Comparison of ENCODE assay signal across 10 cellular contexts in genomic region chr4:183441276-183441675, GRCh38.
"Had no signal": no experiment of that assay in that cellular context is flagged by ENCODE, and none has a peak within 500 bp of the region (broad histone marks: within the 10 kb centered on the region; RNA-seq: fewer than 3 reads in every experiment).

No MANE protein-coding gene starts in this region.

- H3K9me3 ChIP-seq: neutrophil, upper lobe of right lung had no signal

- H3K27ac ChIP-seq: neutrophil, upper lobe of right lung had no signal

- H3K9me3 Mint-ChIP-seq: activated CD4-positive, alpha-beta memory T cell treated with anti-CD3 and anti-CD28 coated beads, Interleukin-2, amount 10 ng/mL, durations not matched to agents 7 days and 5 days had no signal

- H3K4me3 ChIP-seq: upper lobe of right lung had no signal

- H3K27ac Mint-ChIP-seq: activated CD4-positive, alpha-beta memory T cell treated with anti-CD3 and anti-CD28 coated beads, Interleukin-2, amount 10 ng/mL, durations not matched to agents 7 days and 5 days had no signal

- DNase-seq: activated CD4-positive, alpha-beta memory T cell treated with anti-CD3 and anti-CD28 coated beads, Interleukin-2, amount 10 ng/mL, durations not matched to agents 7 days and 5 days; activated gamma-delta T cell treated with Interleukin-2 at 50 U/mL for 16 hours; activated T-cell treated with anti-CD3 and anti-CD28 coated beads, Interleukin-2, amount 50 U/mL, for 48 hours; posterior cingulate gyrus; right cardiac atrium; stimulated activated CD4-positive, alpha-beta T cell treated with anti-CD3 and anti-CD28 coated beads, Interleukin-1b, Interleukin-23, amount 100 ng/mL, for 48 hours; stimulated activated naive CD4-positive, alpha-beta T cell; substantia nigra; upper lobe of right lung had no signal

- H3K4me3 Mint-ChIP-seq: activated CD4-positive, alpha-beta memory T cell treated with anti-CD3 and anti-CD28 coated beads, Interleukin-2, amount 10 ng/mL, durations not matched to agents 7 days and 5 days had no signal

- H3K27me3 Mint-ChIP-seq: activated CD4-positive, alpha-beta memory T cell treated with anti-CD3 and anti-CD28 coated beads, Interleukin-2, amount 10 ng/mL, durations not matched to agents 7 days and 5 days had no signal

- H3K27me3 ChIP-seq: neutrophil, upper lobe of right lung had no signal

- ATAC-seq: right cardiac atrium, upper lobe of right lung had no signal
